Comparison of ENCODE assay signal across 1 cellular context in the genomic region with DNA sequence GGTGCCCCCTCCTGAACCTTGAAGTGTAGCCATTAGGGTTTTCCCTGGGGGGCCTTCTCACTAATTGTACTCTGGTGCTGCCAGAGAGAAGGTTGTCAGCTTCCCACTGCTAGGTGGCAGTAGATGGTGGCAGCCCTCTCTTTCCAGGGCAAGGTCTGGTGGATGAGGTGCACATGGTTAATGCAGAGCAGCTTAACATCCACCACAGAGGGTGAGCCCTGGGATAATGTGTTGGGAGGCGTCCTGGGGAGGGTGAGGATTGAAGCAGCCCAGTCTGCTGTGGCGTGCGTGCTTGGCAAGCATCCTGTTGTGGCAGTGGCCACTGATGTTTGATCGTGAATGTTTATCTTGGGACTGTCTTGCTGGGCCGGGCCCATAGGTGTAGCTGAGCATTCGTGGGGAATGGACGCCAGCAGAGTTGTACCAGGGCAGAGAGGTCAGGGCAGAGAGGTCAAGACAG.
TF ChIP-seq lines count a peak whose summit lies in the region.

No MANE protein-coding gene starts in this region.

TF ChIP-seq in GM12878, 131 proteins besides CTCF, POLR2A, EP300 and RAD21:
- TF ChIP-seq ZZZ3 (IDR thresholded peaks at IDR 0.05; ENCODE audit: control insufficient read depth, insufficient read length, low read depth) (no peak), SP1 (IDR thresholded peaks at IDR 0.05; ENCODE audit: low read depth, low read length) (no peak), MEF2A (IDR thresholded peaks at IDR 0.05; ENCODE audit: insufficient read depth, low read depth, low read length) (no peak), CREM (IDR thresholded peaks at IDR 0.05; ENCODE audit: low read depth) (no peak), RBBP5 (conservative IDR thresholded peaks at IDR 0.05) (no peak), MYC (IDR thresholded peaks at IDR 0.05; ENCODE audit: insufficient read depth, insufficient read length, insufficient replicate concordance, low read length, severe bottlenecking) (no peak), SIN3A (IDR thresholded peaks at IDR 0.05; ENCODE audit: low read depth, low read length) (no peak), IKZF2 (IDR thresholded peaks at IDR 0.05) (no peak)
- TF ChIP-seq, protein P1, sequence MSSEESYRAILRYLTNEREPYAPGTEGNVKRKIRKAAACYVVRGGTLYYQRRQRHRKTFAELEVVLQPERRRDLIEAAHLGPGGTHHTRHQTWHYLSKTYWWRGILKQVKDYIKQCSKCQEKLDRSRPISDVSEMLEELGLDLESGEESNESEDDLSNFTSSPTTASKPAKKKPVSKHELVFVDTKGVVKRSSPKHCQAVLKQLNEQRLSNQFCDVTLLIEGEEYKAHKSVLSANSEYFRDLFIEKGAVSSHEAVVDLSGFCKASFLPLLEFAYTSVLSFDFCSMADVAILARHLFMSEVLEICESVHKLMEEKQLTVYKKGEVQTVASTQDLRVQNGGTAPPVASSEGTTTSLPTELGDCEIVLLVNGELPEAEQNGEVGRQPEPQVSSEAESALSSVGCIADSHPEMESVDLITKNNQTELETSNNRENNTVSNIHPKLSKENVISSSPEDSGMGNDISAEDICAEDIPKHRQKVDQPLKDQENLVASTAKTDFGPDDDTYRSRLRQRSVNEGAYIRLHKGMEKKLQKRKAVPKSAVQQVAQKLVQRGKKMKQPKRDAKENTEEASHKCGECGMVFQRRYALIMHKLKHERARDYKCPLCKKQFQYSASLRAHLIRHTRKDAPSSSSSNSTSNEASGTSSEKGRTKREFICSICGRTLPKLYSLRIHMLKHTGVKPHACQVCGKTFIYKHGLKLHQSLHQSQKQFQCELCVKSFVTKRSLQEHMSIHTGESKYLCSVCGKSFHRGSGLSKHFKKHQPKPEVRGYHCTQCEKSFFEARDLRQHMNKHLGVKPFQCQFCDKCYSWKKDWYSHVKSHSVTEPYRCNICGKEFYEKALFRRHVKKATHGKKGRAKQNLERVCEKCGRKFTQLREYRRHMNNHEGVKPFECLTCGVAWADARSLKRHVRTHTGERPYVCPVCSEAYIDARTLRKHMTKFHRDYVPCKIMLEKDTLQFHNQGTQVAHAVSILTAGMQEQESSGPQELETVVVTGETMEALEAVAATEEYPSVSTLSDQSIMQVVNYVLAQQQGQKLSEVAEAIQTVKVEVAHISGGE (CRISPR knock-in tag; IDR thresholded peaks at IDR 0.05), result no peak
- TF ChIP-seq, protein P2, sequence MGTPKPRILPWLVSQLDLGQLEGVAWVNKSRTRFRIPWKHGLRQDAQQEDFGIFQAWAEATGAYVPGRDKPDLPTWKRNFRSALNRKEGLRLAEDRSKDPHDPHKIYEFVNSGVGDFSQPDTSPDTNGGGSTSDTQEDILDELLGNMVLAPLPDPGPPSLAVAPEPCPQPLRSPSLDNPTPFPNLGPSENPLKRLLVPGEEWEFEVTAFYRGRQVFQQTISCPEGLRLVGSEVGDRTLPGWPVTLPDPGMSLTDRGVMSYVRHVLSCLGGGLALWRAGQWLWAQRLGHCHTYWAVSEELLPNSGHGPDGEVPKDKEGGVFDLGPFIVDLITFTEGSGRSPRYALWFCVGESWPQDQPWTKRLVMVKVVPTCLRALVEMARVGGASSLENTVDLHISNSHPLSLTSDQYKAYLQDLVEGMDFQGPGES (IDR thresholded peaks at IDR 0.05), result no peak
- TF ChIP-seq, protein P3, sequence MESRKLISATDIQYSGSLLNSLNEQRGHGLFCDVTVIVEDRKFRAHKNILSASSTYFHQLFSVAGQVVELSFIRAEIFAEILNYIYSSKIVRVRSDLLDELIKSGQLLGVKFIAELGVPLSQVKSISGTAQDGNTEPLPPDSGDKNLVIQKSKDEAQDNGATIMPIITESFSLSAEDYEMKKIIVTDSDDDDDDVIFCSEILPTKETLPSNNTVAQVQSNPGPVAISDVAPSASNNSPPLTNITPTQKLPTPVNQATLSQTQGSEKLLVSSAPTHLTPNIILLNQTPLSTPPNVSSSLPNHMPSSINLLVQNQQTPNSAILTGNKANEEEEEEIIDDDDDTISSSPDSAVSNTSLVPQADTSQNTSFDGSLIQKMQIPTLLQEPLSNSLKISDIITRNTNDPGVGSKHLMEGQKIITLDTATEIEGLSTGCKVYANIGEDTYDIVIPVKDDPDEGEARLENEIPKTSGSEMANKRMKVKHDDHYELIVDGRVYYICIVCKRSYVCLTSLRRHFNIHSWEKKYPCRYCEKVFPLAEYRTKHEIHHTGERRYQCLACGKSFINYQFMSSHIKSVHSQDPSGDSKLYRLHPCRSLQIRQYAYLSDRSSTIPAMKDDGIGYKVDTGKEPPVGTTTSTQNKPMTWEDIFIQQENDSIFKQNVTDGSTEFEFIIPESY (IDR thresholded peaks at IDR 0.05), result no peak
- TF ChIP-seq, protein P4, sequence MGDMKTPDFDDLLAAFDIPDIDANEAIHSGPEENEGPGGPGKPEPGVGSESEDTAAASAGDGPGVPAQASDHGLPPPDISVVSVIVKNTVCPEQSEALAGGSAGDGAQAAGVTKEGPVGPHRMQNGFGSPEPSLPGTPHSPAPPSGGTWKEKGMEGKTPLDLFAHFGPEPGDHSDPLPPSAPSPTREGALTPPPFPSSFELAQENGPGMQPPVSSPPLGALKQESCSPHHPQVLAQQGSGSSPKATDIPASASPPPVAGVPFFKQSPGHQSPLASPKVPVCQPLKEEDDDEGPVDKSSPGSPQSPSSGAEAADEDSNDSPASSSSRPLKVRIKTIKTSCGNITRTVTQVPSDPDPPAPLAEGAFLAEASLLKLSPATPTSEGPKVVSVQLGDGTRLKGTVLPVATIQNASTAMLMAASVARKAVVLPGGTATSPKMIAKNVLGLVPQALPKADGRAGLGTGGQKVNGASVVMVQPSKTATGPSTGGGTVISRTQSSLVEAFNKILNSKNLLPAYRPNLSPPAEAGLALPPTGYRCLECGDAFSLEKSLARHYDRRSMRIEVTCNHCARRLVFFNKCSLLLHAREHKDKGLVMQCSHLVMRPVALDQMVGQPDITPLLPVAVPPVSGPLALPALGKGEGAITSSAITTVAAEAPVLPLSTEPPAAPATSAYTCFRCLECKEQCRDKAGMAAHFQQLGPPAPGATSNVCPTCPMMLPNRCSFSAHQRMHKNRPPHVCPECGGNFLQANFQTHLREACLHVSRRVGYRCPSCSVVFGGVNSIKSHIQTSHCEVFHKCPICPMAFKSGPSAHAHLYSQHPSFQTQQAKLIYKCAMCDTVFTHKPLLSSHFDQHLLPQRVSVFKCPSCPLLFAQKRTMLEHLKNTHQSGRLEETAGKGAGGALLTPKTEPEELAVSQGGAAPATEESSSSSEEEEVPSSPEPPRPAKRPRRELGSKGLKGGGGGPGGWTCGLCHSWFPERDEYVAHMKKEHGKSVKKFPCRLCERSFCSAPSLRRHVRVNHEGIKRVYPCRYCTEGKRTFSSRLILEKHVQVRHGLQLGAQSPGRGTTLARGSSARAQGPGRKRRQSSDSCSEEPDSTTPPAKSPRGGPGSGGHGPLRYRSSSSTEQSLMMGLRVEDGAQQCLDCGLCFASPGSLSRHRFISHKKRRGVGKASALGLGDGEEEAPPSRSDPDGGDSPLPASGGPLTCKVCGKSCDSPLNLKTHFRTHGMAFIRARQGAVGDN (IDR thresholded peaks at IDR 0.05), result no peak
